In the genomic region with DNA sequence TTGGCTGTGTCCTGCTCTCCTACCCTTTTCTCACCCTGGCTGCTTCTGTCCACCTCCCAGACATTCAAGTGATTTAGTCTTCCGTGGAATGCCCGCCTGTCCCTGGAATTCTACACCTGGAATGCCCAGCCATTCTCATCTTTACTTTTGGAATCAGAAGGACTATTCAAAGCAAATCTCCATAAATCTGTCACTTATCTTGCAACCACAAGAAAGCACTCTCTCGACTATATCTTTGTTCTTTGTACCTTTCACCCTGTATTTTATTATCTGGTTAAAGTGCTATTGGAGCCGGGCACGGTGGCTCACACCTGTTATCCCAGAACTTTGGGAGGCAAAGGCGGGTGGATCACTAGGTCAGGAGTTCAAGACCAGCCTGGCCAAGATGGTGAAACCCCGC, we compare ENCODE assay signal across 14 cellular contexts.
"Had no signal": no experiment of that assay in that cellular context is flagged by ENCODE, and none has a peak within 500 bp of the region (broad histone marks: within the 10 kb centered on the region; RNA-seq: fewer than 3 reads in every experiment).

No MANE protein-coding gene starts in this region.

- ATAC-seq: activated CD8-positive, alpha-beta T cell treated with anti-CD3 and anti-CD28 coated beads, Interleukin-2, amount 10 ng/mL, durations not matched to agents 7 days and 5 days; heart right ventricle had no signal

- H3K9me3 Mint-ChIP-seq: T-helper 2 cell treated with Interferon-gamma antibody and Interleukin-4, amounts not matched to agents 5 μg/mL and 100 μg/mL, for 36 hours had no signal

- H3K36me3 ChIP-seq: heart right ventricle, left ventricle myocardium inferior, neutrophil, right atrium auricular region, spleen had no signal

- H3K27ac ChIP-seq: heart right ventricle, left ventricle myocardium inferior, neutrophil, right atrium auricular region, spleen, testis had no signal

- DNase-seq: activated CD4-positive, alpha-beta T cell treated with anti-CD3 and anti-CD28 coated beads for 1 hour; activated CD8-positive, alpha-beta memory T cell treated with anti-CD3 and anti-CD28 coated beads, Interleukin-2, amount 50 U/mL, for 48 hours; activated CD8-positive, alpha-beta T cell treated with anti-CD3 and anti-CD28 coated beads, Interleukin-2, amount 10 ng/mL, durations not matched to agents 7 days and 5 days; activated naive CD4-positive, alpha-beta T cell treated with Interleukin-2 at 50 U/mL for 16 hours; effector memory CD4-positive, alpha-beta T cell; heart right ventricle; left ventricle myocardium inferior; mesendoderm; spleen; stimulated activated naive CD4-positive, alpha-beta T cell treated with Interleukin-2 at 50 U/mL for 16 hours; testis had no signal

- H3K4me1 ChIP-seq: testis had no signal

- H3K4me3 Mint-ChIP-seq: activated CD8-positive, alpha-beta T cell treated with anti-CD3 and anti-CD28 coated beads, Interleukin-2, amount 10 ng/mL, durations not matched to agents 7 days and 5 days; T-helper 2 cell treated with Interferon-gamma antibody and Interleukin-4, amounts not matched to agents 5 μg/mL and 100 μg/mL, for 36 hours had no signal

- H3K27ac Mint-ChIP-seq: activated CD8-positive, alpha-beta T cell treated with anti-CD3 and anti-CD28 coated beads, Interleukin-2, amount 10 ng/mL, durations not matched to agents 7 days and 5 days; T-helper 2 cell treated with Interferon-gamma antibody and Interleukin-4, amounts not matched to agents 5 μg/mL and 100 μg/mL, for 36 hours had no signal

- H3K27me3 ChIP-seq: heart right ventricle, neutrophil, right atrium auricular region, spleen, testis had no signal

- H3K4me3 ChIP-seq: heart right ventricle, left ventricle myocardium inferior, right atrium auricular region, spleen, testis had no signal

- H3K9me3 ChIP-seq: heart right ventricle, left ventricle myocardium inferior, neutrophil, right atrium auricular region, spleen, testis had no signal
